1 cellular context compared by ENCODE assay signal in genomic region chr1:52697795-52698674, GRCh38.
A peak's percentile ranks its signal among the peaks of the same experiment; 100 is the strongest.
TF ChIP-seq lines count a peak whose summit lies in the region.

COA7 (minus strand) TSS chr1:52698347; CDS start chr1:52698326, 21 bp downstream.

TF ChIP-seq in HepG2, 621 proteins besides CTCF, POLR2A, EP300 and RAD21 (continued from another document and continues in another):
- TF ChIP-seq ZNF816 (CRISPR knock-in tag; IDR thresholded peaks at IDR 0.05; ENCODE audit: borderline replicate concordance) (peak; percentile 70; the same call in 1 of the 2 replicates), EEA1 (CRISPR knock-in tag; IDR thresholded peaks at IDR 0.05; ENCODE audit: borderline replicate concordance) (no peak), YEATS2 (CRISPR knock-in tag; IDR thresholded peaks at IDR 0.05; ENCODE audit: borderline replicate concordance) (peak; percentile 84; the same call in 1 of the 2 replicates), ZFP41 (CRISPR knock-in tag; IDR thresholded peaks at IDR 0.05; ENCODE audit: borderline replicate concordance) (no peak), PRDM4 (CRISPR knock-in tag; IDR thresholded peaks at IDR 0.05; ENCODE audit: borderline replicate concordance) (no peak), ARHGAP35 (CRISPR knock-in tag; IDR thresholded peaks at IDR 0.05; ENCODE audit: borderline replicate concordance) (peak; percentile 88; the same call in 1 of the 2 replicates), FOXK2 (IDR thresholded peaks at IDR 0.05) (no peak), LCORL (IDR thresholded peaks at IDR 0.05) (no peak), LCORL (CRISPR knock-in tag; IDR thresholded peaks at IDR 0.05) (no peak), ZSCAN21 (CRISPR knock-in tag; IDR thresholded peaks at IDR 0.05; ENCODE audit: borderline replicate concordance) (peak; percentile 96), KMT2B (CRISPR knock-in tag; IDR thresholded peaks at IDR 0.05) (peak; percentile 75), TOE1 (CRISPR knock-in tag; IDR thresholded peaks at IDR 0.05) (no peak), ZNF678 (CRISPR knock-in tag; IDR thresholded peaks at IDR 0.05) (peak; percentile 96), TBX3 (IDR thresholded peaks at IDR 0.05; ENCODE audit: borderline replicate concordance) (no peak), ZNF33B (CRISPR knock-in tag; IDR thresholded peaks at IDR 0.05) (peak; percentile 87; the same call in 1 of the 2 replicates), PHF8 (CRISPR knock-in tag; IDR thresholded peaks at IDR 0.05) (peak; percentile 87), ZNF253 (CRISPR knock-in tag; IDR thresholded peaks at IDR 0.05; ENCODE audit: borderline replicate concordance) (peak; percentile 70), ZNF281 (CRISPR knock-in tag; IDR thresholded peaks at IDR 0.05; ENCODE audit: borderline replicate concordance) (peak; percentile 42; the same call in 1 of the 2 replicates), HES4 (CRISPR knock-in tag; IDR thresholded peaks at IDR 0.05; ENCODE audit: borderline replicate concordance) (peak; percentile 90; the same call in 1 of the 2 replicates), ZNF83 (CRISPR knock-in tag; IDR thresholded peaks at IDR 0.05; ENCODE audit: borderline replicate concordance) (0 out of 2 replicates have a peak, but pooled peaks have one; percentile 65), NAIF1 (CRISPR knock-in tag; IDR thresholded peaks at IDR 0.05; ENCODE audit: borderline replicate concordance) (peak; percentile 69; the same call in 1 of the 2 replicates), ZNF569 (CRISPR knock-in tag; IDR thresholded peaks at IDR 0.05; ENCODE audit: borderline replicate concordance) (no peak), RFXANK (CRISPR knock-in tag; IDR thresholded peaks at IDR 0.05) (no peak), ONECUT2 (CRISPR knock-in tag; IDR thresholded peaks at IDR 0.05) (0 out of 2 replicates have a peak, but pooled peaks have one; percentile 61), HNRNPK (IDR thresholded peaks at IDR 0.05; ENCODE audit: low read depth, low read length, poor library complexity, severe bottlenecking) (peak; percentile 36), HDAC1 (CRISPR knock-in tag; IDR thresholded peaks at IDR 0.05) (peak; percentile 90), ZNF781 (CRISPR knock-in tag; IDR thresholded peaks at IDR 0.05; ENCODE audit: borderline replicate concordance, not compliant biosample characterization) (peak; percentile 96), ELF1 (CRISPR knock-in tag; IDR thresholded peaks at IDR 0.05) (peak; percentile 36; the same call in 1 of the 2 replicates), PATZ1 (CRISPR knock-in tag; IDR thresholded peaks at IDR 0.05) (no peak; the same call in 1 of the 2 replicates), KAT7 (CRISPR knock-in tag; IDR thresholded peaks at IDR 0.05; ENCODE audit: borderline replicate concordance) (peak; percentile 52; the same call in 1 of the 2 replicates), SYNCRIP (IDR thresholded peaks at IDR 0.05; ENCODE audit: insufficient read depth, low read depth, low read length) (no peak), ZNF839 (CRISPR knock-in tag; IDR thresholded peaks at IDR 0.05; ENCODE audit: borderline replicate concordance) (0 out of 2 replicates have a peak, but pooled peaks have one; percentile 61), HNRNPUL1 (IDR thresholded peaks at IDR 0.05; ENCODE audit: low read depth, low read length) (no peak), KMT2A (CRISPR knock-in tag; IDR thresholded peaks at IDR 0.05) (peak; percentile 66; the same call in 1 of the 2 replicates), ZNF572 (CRISPR knock-in tag; IDR thresholded peaks at IDR 0.05) (peak; percentile 65; the same call in 1 of the 2 replicates), TARDBP (CRISPR knock-in tag; IDR thresholded peaks at IDR 0.05) (no peak), PHF5A (CRISPR knock-in tag; IDR thresholded peaks at IDR 0.05; ENCODE audit: low read depth, unreplicated experiment) (peak; percentile 71), HOXA3 (CRISPR knock-in tag; IDR thresholded peaks at IDR 0.05) (peak; percentile 86), RORA (CRISPR knock-in tag; IDR thresholded peaks at IDR 0.05) (no peak; the same call in 1 of the 2 replicates), GTF3A (CRISPR knock-in tag; conservative IDR thresholded peaks at IDR 0.05) (no peak), HOXA7 (CRISPR knock-in tag; IDR thresholded peaks at IDR 0.05) (0 out of 2 replicates have a peak, but pooled peaks have one; percentile 19), ZNF432 (CRISPR knock-in tag; IDR thresholded peaks at IDR 0.05; ENCODE audit: borderline replicate concordance) (no peak), AKAP8 (CRISPR knock-in tag; IDR thresholded peaks at IDR 0.05) (no peak)
- TF ChIP-seq, protein P1, sequence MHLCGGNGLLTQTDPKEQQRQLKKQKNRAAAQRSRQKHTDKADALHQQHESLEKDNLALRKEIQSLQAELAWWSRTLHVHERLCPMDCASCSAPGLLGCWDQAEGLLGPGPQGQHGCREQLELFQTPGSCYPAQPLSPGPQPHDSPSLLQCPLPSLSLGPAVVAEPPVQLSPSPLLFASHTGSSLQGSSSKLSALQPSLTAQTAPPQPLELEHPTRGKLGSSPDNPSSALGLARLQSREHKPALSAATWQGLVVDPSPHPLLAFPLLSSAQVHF (CRISPR knock-in tag; IDR thresholded peaks at IDR 0.05), result peak; percentile 86
- TF ChIP-seq, protein P2, sequence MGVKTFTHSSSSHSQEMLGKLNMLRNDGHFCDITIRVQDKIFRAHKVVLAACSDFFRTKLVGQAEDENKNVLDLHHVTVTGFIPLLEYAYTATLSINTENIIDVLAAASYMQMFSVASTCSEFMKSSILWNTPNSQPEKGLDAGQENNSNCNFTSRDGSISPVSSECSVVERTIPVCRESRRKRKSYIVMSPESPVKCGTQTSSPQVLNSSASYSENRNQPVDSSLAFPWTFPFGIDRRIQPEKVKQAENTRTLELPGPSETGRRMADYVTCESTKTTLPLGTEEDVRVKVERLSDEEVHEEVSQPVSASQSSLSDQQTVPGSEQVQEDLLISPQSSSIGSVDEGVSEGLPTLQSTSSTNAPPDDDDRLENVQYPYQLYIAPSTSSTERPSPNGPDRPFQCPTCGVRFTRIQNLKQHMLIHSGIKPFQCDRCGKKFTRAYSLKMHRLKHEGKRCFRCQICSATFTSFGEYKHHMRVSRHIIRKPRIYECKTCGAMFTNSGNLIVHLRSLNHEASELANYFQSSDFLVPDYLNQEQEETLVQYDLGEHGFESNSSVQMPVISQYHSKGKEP (CRISPR knock-in tag; IDR thresholded peaks at IDR 0.05), result no peak
- TF ChIP-seq, protein P3, sequence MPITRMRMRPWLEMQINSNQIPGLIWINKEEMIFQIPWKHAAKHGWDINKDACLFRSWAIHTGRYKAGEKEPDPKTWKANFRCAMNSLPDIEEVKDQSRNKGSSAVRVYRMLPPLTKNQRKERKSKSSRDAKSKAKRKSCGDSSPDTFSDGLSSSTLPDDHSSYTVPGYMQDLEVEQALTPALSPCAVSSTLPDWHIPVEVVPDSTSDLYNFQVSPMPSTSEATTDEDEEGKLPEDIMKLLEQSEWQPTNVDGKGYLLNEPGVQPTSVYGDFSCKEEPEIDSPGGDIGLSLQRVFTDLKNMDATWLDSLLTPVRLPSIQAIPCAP (CRISPR knock-in tag; IDR thresholded peaks at IDR 0.05; ENCODE audit: low read depth), result peak; percentile 93; the same call in 1 of the 2 replicates
- TF ChIP-seq, protein P4, sequence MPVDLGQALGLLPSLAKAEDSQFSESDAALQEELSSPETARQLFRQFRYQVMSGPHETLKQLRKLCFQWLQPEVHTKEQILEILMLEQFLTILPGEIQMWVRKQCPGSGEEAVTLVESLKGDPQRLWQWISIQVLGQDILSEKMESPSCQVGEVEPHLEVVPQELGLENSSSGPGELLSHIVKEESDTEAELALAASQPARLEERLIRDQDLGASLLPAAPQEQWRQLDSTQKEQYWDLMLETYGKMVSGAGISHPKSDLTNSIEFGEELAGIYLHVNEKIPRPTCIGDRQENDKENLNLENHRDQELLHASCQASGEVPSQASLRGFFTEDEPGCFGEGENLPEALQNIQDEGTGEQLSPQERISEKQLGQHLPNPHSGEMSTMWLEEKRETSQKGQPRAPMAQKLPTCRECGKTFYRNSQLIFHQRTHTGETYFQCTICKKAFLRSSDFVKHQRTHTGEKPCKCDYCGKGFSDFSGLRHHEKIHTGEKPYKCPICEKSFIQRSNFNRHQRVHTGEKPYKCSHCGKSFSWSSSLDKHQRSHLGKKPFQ (CRISPR knock-in tag; IDR thresholded peaks at IDR 0.05; ENCODE audit: insufficient replicate concordance), result peak; percentile 81
- TF ChIP-seq, protein P5, sequence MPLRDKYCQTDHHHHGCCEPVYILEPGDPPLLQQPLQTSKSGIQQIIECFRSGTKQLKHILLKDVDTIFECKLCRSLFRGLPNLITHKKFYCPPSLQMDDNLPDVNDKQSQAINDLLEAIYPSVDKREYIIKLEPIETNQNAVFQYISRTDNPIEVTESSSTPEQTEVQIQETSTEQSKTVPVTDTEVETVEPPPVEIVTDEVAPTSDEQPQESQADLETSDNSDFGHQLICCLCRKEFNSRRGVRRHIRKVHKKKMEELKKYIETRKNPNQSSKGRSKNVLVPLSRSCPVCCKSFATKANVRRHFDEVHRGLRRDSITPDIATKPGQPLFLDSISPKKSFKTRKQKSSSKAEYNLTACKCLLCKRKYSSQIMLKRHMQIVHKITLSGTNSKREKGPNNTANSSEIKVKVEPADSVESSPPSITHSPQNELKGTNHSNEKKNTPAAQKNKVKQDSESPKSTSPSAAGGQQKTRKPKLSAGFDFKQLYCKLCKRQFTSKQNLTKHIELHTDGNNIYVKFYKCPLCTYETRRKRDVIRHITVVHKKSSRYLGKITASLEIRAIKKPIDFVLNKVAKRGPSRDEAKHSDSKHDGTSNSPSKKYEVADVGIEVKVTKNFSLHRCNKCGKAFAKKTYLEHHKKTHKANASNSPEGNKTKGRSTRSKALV (CRISPR knock-in tag; IDR thresholded peaks at IDR 0.05), result 0 out of 2 replicates have a peak, but pooled peaks have one; percentile 26
- TF ChIP-seq, protein P6, sequence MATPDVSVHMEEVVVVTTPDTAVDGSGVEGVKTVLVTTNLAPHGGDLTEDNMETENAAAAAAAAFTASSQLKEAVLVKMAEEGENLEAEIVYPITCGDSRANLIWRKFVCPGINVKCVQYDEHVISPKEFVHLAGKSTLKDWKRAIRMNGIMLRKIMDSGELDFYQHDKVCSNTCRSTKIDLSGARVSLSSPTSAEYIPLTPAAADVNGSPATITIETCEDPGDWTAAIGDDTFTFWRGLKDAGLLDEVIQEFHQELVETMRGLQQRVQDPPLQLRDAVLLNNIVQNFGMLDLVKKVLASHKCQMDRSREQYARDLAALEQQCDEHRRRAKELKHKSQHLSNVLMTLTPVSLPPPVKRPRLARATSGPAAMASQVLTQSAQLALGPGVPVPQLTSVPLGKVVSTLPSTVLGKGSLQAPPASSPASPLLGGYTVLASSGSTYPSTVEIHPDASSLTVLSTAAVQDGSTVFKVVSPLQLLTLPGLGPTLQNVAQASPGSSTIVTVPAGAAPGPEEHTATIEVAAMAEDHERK (CRISPR knock-in tag; IDR thresholded peaks at IDR 0.05; ENCODE audit: low read depth), result peak; percentile 69
